In the genomic region with DNA sequence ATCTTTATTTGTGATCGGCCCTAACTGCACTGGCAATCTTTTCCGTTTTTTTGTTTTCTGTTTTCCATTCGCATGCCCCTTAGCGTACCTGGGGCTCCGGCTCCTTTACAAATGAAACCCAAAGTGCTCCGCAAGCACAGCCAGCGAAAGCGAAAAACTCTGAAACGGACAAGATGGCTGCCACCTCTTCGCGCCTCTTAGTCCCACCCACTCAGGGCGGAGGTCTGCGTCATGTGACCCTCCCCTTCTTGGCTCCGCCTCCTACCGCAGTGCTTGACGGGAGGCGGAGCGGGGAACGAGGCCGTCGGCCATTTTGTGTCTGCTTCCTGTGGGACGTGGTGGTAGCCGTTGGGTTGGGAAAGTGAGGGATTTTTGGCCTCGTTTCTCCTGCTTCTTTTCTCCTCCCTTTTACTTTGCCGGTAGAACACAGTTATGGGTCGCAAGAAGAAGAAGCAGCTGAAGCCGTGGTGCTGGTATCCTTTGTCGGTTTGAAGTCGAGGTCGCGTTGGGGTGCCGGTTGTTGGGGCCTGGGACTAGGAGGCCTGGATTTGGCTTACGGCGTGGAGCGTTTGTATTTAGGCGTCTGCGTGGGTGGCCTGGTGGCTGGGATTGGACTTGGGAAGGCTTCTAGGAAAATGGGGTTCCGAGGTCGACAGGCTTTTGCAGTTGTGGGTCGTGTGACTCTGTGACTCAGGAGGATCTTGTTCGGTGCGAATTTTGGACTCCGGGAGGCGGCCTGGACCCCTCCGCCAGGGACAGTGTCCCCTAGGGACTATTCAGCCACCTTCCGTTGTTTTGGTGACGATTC, we compare ENCODE assay signal across 8 cellular contexts. TPM values are rescaled to one million over a fixed set of nuclear protein-coding genes. Genes with fewer than 3 reads are reported as not detected.
DNase-seq lines count a peak whose midpoint lies in the region; ATAC-seq lines count a peak whose summit lies in the region.

Gene ZNF207 (plus strand): TSS at position 304 of the 808 bp plus-strand sequence. CDS start 129 bp downstream, at position 433.

- no peaks in the 10 kb centered on the region for H3K9me3 Mint-ChIP-seq in activated CD8-positive, alpha-beta memory T cell treated with anti-CD3 and anti-CD28 coated beads, Interleukin-2, amount 10 ng/mL, durations not matched to agents 7 days and 5 days (ENCODE audit: low read depth)

- H3K79me1 ChIP-seq in mesenchymal stem cell (replicated peaks; ENCODE audit: low read length, poor library complexity, severe bottlenecking) = peaks cover 7% of the 10 kb centered on the region

- H3K27ac ChIP-seq in mesenchymal stem cell (ENCODE audit: low read length, poor library complexity, severe bottlenecking) = peak within 1 kb of the TSS; percentile 83

- H3K36me3 Mint-ChIP-seq in activated CD8-positive, alpha-beta memory T cell treated with anti-CD3 and anti-CD28 coated beads, Interleukin-2, amount 10 ng/mL, durations not matched to agents 7 days and 5 days = peaks cover 44% of the 10 kb centered on the region

- peak within 1 kb of the TSS; percentile 21 for H2BK5ac ChIP-seq in mesenchymal stem cell (ENCODE audit: low read depth, low read length, poor library complexity, severe bottlenecking)

- H3K9me3 ChIP-seq in NT2/D1 (ENCODE audit: insufficient read depth, low read length) = no peaks in the 10 kb centered on the region
- no peaks in the 10 kb centered on the region for H3K9me3 ChIP-seq in endocrine pancreas (ENCODE audit: control insufficient read depth, low read length)
- no peaks in the 10 kb centered on the region for H3K9me3 ChIP-seq in mesenchymal stem cell (ENCODE audit: control insufficient read depth, low read length)

- peak within 1 kb of the TSS in 1 of 2 experiments; percentile 30 for H3K14ac ChIP-seq in mesenchymal stem cell (ENCODE audit: low read length in 2 of 2)

- CTCF ChIA-PET in activated CD8-positive, alpha-beta memory T cell treated with anti-CD3 and anti-CD28 coated beads, Interleukin-2, amount 10 ng/mL, durations not matched to agents 7 days and 5 days (lab: Charles Lee) = interaction anchor here (0.7 to 1.8 kb wide), 10 partner anchors 12 to 343 kb away, joined by 3 to 14 read pairs (median 4); partner anchors contain the start of genes LRRC37B and PSMD11

- H2AK5ac ChIP-seq in mesenchymal stem cell (ENCODE audit: low read length, severe bottlenecking) = peak within 1 kb of the TSS; percentile 99

- peak within 1 kb of the TSS; percentile 57 to 99 for H3K4ac ChIP-seq in mesenchymal stem cell (ENCODE audit: low read depth in 1 of 2, low read length in 2 of 2)

- peak; percentile 89 for ATAC-seq in GM21360 (IDR thresholded peaks at IDR 0.05; ENCODE audit: unreplicated experiment)
- ATAC-seq in activated CD8-positive, alpha-beta memory T cell treated with anti-CD3 and anti-CD28 coated beads, Interleukin-2, amount 10 ng/mL, durations not matched to agents 7 days and 5 days = peak; percentile 95

- peak within 1 kb of the TSS in 1 of 2 experiments; percentile 37 for H3K23ac ChIP-seq in mesenchymal stem cell (ENCODE audit: low read length in 2 of 2)

- H3K4me3 ChIP-seq in NT2/D1 (ENCODE audit: insufficient read length, low read depth) (peak within 1 kb of the TSS; percentile 89), endocrine pancreas (ENCODE audit: control insufficient read depth, insufficient read depth, low read length) (peak within 1 kb of the TSS; percentile 100), mesenchymal stem cell (ENCODE audit: insufficient read depth in 1 of 2, low read depth in 1 of 2, low read length in 2 of 2) (peak within 1 kb of the TSS; percentile 89)

- peak within 1 kb of the TSS; percentile 48 for H4K91ac ChIP-seq in mesenchymal stem cell (ENCODE audit: low read length)

- H3K4me1 Mint-ChIP-seq in activated CD8-positive, alpha-beta memory T cell treated with anti-CD3 and anti-CD28 coated beads, Interleukin-2, amount 10 ng/mL, durations not matched to agents 7 days and 5 days = peaks cover 35% of the 10 kb centered on the region

- peak within 1 kb of the TSS in 1 of 2 experiments; percentile 10 for H2BK12ac ChIP-seq in mesenchymal stem cell (ENCODE audit: low read length in 2 of 2)

- H2AFZ ChIP-seq in mesenchymal stem cell (ENCODE audit: low read depth, low read length) = peak within 1 kb of the TSS; percentile 19

- peak within 1 kb of the TSS; percentile 92 for H3K9ac ChIP-seq in NT2/D1 (ENCODE audit: insufficient read length, low read depth)
- H3K9ac ChIP-seq in endocrine pancreas (ENCODE audit: control insufficient read depth, insufficient read depth, low read length) = peak within 1 kb of the TSS; percentile 98
- peak within 1 kb of the TSS; percentile 99 for H3K9ac ChIP-seq in mesenchymal stem cell (ENCODE audit: low read length)

- H3K4me3 Mint-ChIP-seq in activated CD8-positive, alpha-beta memory T cell treated with anti-CD3 and anti-CD28 coated beads, Interleukin-2, amount 10 ng/mL, durations not matched to agents 7 days and 5 days = peak within 1 kb of the TSS; percentile 99

- H3K4me1 ChIP-seq in NT2/D1 (ENCODE audit: insufficient read depth, insufficient read length) = peaks cover 3% of the 10 kb centered on the region
- H3K4me1 ChIP-seq in endocrine pancreas (ENCODE audit: control insufficient read depth, insufficient read depth, low read length) = peaks cover 10% of the 10 kb centered on the region
- H3K4me1 ChIP-seq in mesenchymal stem cell (ENCODE audit: control insufficient read depth, insufficient read depth, low read depth, low read length) = peaks cover 15% of the 10 kb centered on the region

- WGBS in mesenchymal stem cell = under 1% methylated on average over 44 of the region's 47 CpGs

- peak within 1 kb of the TSS; percentile 36 for H2BK15ac ChIP-seq in mesenchymal stem cell (ENCODE audit: low read depth, poor library complexity, severe bottlenecking)

- peak within 1 kb of the TSS; percentile 100 for H3K27ac Mint-ChIP-seq in activated CD8-positive, alpha-beta memory T cell treated with anti-CD3 and anti-CD28 coated beads, Interleukin-2, amount 10 ng/mL, durations not matched to agents 7 days and 5 days

- DNase-seq in COLO668 (lab: John Stamatoyannopoulos, UW; ENCODE audit: unreplicated experiment) (peak; percentile 92), HUDEP-2 (lab: John Stamatoyannopoulos, UW; ENCODE audit: unreplicated experiment in 76 of 76) (peak in 75 of 76 experiments; percentile 33 to 95 (median 91)), NT2/D1 (ENCODE audit: low read depth, low spot score) (peak; percentile 90), mesenchymal stem cell (peak; percentile 97)
- peak; percentile 97 for DNase-seq in activated CD8-positive, alpha-beta memory T cell treated with anti-CD3 and anti-CD28 coated beads, Interleukin-2, amount 10 ng/mL, durations not matched to agents 7 days and 5 days
- peak; percentile 88 for DNase-seq in stimulated activated CD8-positive, alpha-beta memory T cell treated with anti-CD3 and anti-CD28 coated beads, Interleukin-12 subunit alpha, Interleukin-12 subunit beta, amount 100 ng/mL, for 4 hours (ENCODE audit: low read depth)

- H2BK120ac ChIP-seq in mesenchymal stem cell (ENCODE audit: low read depth, low read length) = peak within 1 kb of the TSS; percentile 54

- no peaks in the 10 kb centered on the region for H3K27me3 Mint-ChIP-seq in activated CD8-positive, alpha-beta memory T cell treated with anti-CD3 and anti-CD28 coated beads, Interleukin-2, amount 10 ng/mL, durations not matched to agents 7 days and 5 days

- H3K18ac ChIP-seq in mesenchymal stem cell (ENCODE audit: low read depth in 1 of 2, low read length in 2 of 2) = peak within 1 kb of the TSS; percentile 96 to 97

- H3K4me2 ChIP-seq in mesenchymal stem cell (ENCODE audit: low read length, poor library complexity, severe bottlenecking) = peak within 1 kb of the TSS; percentile 83

- H3K36me3 ChIP-seq in NT2/D1 (ENCODE audit: insufficient read depth, insufficient read length, low read length) (peaks cover 33% of the 10 kb centered on the region), endocrine pancreas (ENCODE audit: control insufficient read depth, insufficient read depth, low read length) (peaks cover 3% of the 10 kb centered on the region), mesenchymal stem cell (ENCODE audit: control insufficient read depth in 1 of 2, insufficient read depth in 2 of 2, low read depth in 1 of 2, low read length in 2 of 2) (peaks cover 18 to 27% of the 10 kb centered on the region in 2 experiments)

- no peaks in the 10 kb centered on the region for H3K27me3 ChIP-seq in NT2/D1 (ENCODE audit: insufficient read depth, insufficient read length)
- H3K27me3 ChIP-seq in endocrine pancreas (ENCODE audit: control insufficient read depth, insufficient read depth, low read length) = no peaks in the 10 kb centered on the region
- no peaks in the 10 kb centered on the region for H3K27me3 ChIP-seq in mesenchymal stem cell (ENCODE audit: control insufficient read depth in 1 of 2, insufficient read depth in 1 of 2, low read length in 2 of 2)

- peak within 1 kb of the TSS; percentile 84 for H4K8ac ChIP-seq in mesenchymal stem cell (ENCODE audit: low read length)

RNA-seq across cellular contexts. Expression of gene ZNF207, which starts in this region (rescaled TPM):
- total RNA-seq in activated CD8-positive, alpha-beta memory T cell treated with anti-CD3 and anti-CD28 coated beads, Interleukin-2, amount 10 ng/mL, durations not matched to agents 7 days and 5 days = 100 to 1,000 TPM; 271 to 292 TPM
- polyA plus RNA-seq in mesenchymal stem cell (2013, experiment 1 of 2) = 150 TPM
- 155 TPM for polyA plus RNA-seq in mesenchymal stem cell (2013, experiment 2 of 2)

Comparison
In these comparisons a context has a peak if more than half of its experiments do, and no peak if none do; other contexts are left out.
1. Peak in every context shown above with its lines: DNase-seq, ATAC-seq, H3K4me3 ChIP-seq and H3K27ac ChIP-seq.